Comparison of ENCODE assay signal across 23 cellular contexts in the genomic region with DNA sequence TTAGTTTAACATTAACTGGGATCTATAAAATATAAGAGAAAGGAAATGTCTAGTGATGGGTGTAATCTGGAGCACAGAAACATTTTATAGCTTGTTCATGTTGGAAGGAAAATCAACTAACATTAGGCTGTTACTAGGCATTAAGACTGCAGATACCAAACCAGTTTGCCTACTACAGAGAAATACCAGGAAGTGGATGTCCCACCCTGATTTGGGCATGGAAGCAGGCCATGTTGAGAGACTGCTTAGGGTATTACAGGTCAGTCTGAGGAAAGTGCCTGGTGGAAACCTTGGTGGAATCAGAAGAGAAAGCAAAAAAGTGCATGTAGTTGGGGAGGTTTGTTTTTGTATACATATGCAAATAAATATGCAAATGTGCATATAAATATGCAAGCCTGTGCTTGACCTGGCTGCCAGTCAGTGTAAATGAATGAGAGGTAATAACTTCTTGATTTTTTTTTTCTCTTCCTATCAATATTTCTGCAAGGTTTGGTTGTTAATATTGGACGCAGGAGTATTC. TPM values are rescaled to one million over a fixed set of nuclear protein-coding genes. Genes with fewer than 3 reads are reported as not detected.
DNase-seq lines count a peak whose midpoint lies in the region; ATAC-seq, FAIRE-seq and TF ChIP-seq lines count a peak whose summit lies in the region.
"Had no signal": no experiment of that assay in that cellular context is flagged by ENCODE, and none has a peak within 500 bp of the region (broad histone marks: within the 10 kb centered on the region; RNA-seq: fewer than 3 reads in every experiment).

No MANE protein-coding gene starts in this region.

- H3K4me1 Mint-ChIP-seq in GM23338 (peaks cover 8% of the 10 kb centered on the region), immature natural killer cell (no peaks in the 10 kb centered on the region)
- H3K4me1 Mint-ChIP-seq: activated naive CD4-positive, alpha-beta T cell treated with anti-CD3 and anti-CD28 coated beads, Interleukin-2, amount 10 ng/mL, durations not matched to agents 7 days and 5 days; naive thymus-derived CD8-positive, alpha-beta T cell; stimulated activated effector memory CD8-positive, alpha-beta T cell treated with anti-CD3 and anti-CD28 coated beads, Interleukin-12 subunit alpha, Interleukin-12 subunit beta, amount 100 ng/mL, for 72 hours had no signal

- H3K27me3 ChIP-seq in GM23338 (ENCODE audit: insufficient read depth) (no peaks in the 10 kb centered on the region), pancreas (peaks cover 0 to 4% (median 0%) of the 10 kb centered on the region in 4 donors)
- H3K27me3 ChIP-seq: BLaER1, suprapubic skin had no signal

- H3K9me3 ChIP-seq in pancreas, result no peaks in the 10 kb centered on the region
- H3K9me3 ChIP-seq: BLaER1, Caco-2, suprapubic skin had no signal

- H3K4me3 Mint-ChIP-seq in GM23338, result no peak overlapping the region
- H3K4me3 Mint-ChIP-seq in immature natural killer cell, result no peak overlapping the region
- H3K4me3 Mint-ChIP-seq: activated naive CD4-positive, alpha-beta T cell treated with anti-CD3 and anti-CD28 coated beads, Interleukin-2, amount 10 ng/mL, durations not matched to agents 7 days and 5 days; endodermal cell; HFFc6; naive thymus-derived CD8-positive, alpha-beta T cell; stimulated activated effector memory CD8-positive, alpha-beta T cell treated with anti-CD3 and anti-CD28 coated beads, Interleukin-12 subunit alpha, Interleukin-12 subunit beta, amount 100 ng/mL, for 72 hours had no signal

- DNase-seq in GM23338 (ENCODE audit: low spot score), result peak; percentile 11
- peak; percentile 59 to 60 for DNase-seq in NCI-H526 (lab: John Stamatoyannopoulos, UW)
- peak; percentile 43 for DNase-seq in epithelial cell of prostate (ENCODE audit: low read depth, low spot score)
- peak in 2 of 6 donors; percentile 11 to 18 for DNase-seq in pancreas
- no peak for DNase-seq in NK-92 treated with Interleukin-12 subunit alpha and Interleukin-12 subunit beta, amount 100 ng/mL, for 24 hours (lab: John Stamatoyannopoulos, UW)
- no peak for DNase-seq in immature natural killer cell
- DNase-seq: ACHN; activated naive CD4-positive, alpha-beta T cell treated with anti-CD3 and anti-CD28 coated beads, Interleukin-2, amount 10 ng/mL, durations not matched to agents 7 days and 5 days; amygdala; Caco-2; cortex of kidney; EL; endodermal cell; HFFc6; mesenchymal stem cell; naive thymus-derived CD8-positive, alpha-beta T cell; NCI-H69 had no signal

- no peaks in the 10 kb centered on the region for H3K9me3 Mint-ChIP-seq in GM23338
- H3K9me3 Mint-ChIP-seq in immature natural killer cell, result no peaks in the 10 kb centered on the region
- H3K9me3 Mint-ChIP-seq: activated naive CD4-positive, alpha-beta T cell treated with anti-CD3 and anti-CD28 coated beads, Interleukin-2, amount 10 ng/mL, durations not matched to agents 7 days and 5 days; endodermal cell; HFFc6; naive thymus-derived CD8-positive, alpha-beta T cell; stimulated activated effector memory CD8-positive, alpha-beta T cell treated with anti-CD3 and anti-CD28 coated beads, Interleukin-12 subunit alpha, Interleukin-12 subunit beta, amount 100 ng/mL, for 72 hours had no signal

- H3K36me3 Mint-ChIP-seq in GM23338 (ENCODE audit: low read depth), result no peaks in the 10 kb centered on the region
- no peaks in the 10 kb centered on the region for H3K36me3 Mint-ChIP-seq in immature natural killer cell
- H3K36me3 Mint-ChIP-seq: activated naive CD4-positive, alpha-beta T cell treated with anti-CD3 and anti-CD28 coated beads, Interleukin-2, amount 10 ng/mL, durations not matched to agents 7 days and 5 days; naive thymus-derived CD8-positive, alpha-beta T cell; stimulated activated effector memory CD8-positive, alpha-beta T cell treated with anti-CD3 and anti-CD28 coated beads, Interleukin-12 subunit alpha, Interleukin-12 subunit beta, amount 100 ng/mL, for 72 hours had no signal

- H2AFZ ChIP-seq in GM23338, result no peak overlapping the region

- TF ChIP-seq CTCF in GM23338 (conservative IDR thresholded peaks at IDR 0.05; ENCODE audit: low read depth in 2 of 2) (no peak), pancreas (IDR thresholded peaks at IDR 0.05) (no peak)

- intact Hi-C loops in pancreas (cut with DNase I), result loop anchor here in 1 of 3 donors (10.0 kb wide), 1 partner anchor 279 kb away; no protein-coding TSS in a partner anchor

- no peaks in the 10 kb centered on the region for H3K36me3 ChIP-seq in GM23338 (ENCODE audit: insufficient read depth)
- no peaks in the 10 kb centered on the region for H3K36me3 ChIP-seq in pancreas
- H3K36me3 ChIP-seq: BLaER1, suprapubic skin had no signal

- peak; percentile 40; the same call in 1 of the 3 replicates for ATAC-seq in GM23338
- ATAC-seq in pancreas, result peak; percentile 64 to 89 (median 81)
- no peak for ATAC-seq in HG02588 (IDR thresholded peaks at IDR 0.05; ENCODE audit: unreplicated experiment)
- ATAC-seq in HG03025 (IDR thresholded peaks at IDR 0.05; ENCODE audit: low FRiP score, unreplicated experiment), result no peak
- ATAC-seq: naive thymus-derived CD8-positive, alpha-beta T cell; stimulated activated effector memory CD8-positive, alpha-beta T cell treated with anti-CD3 and anti-CD28 coated beads, Interleukin-12 subunit alpha, Interleukin-12 subunit beta, amount 100 ng/mL, for 72 hours had no signal

- H3K4me2 ChIP-seq in GM23338, result no peak overlapping the region
- H3K4me2 ChIP-seq: BLaER1, KMS-11 had no signal

- H3K27me3 Mint-ChIP-seq in GM23338 (ENCODE audit: insufficient read depth, low read depth, poor library complexity) (no peaks in the 10 kb centered on the region), immature natural killer cell (ENCODE audit: low read depth in 3 of 3) (peaks cover 2 to 13% (median 8%) of the 10 kb centered on the region in 3 donors)

- H3K4me1 ChIP-seq in GM23338 (ENCODE audit: insufficient read depth) (no peaks in the 10 kb centered on the region), pancreas (no peaks in the 10 kb centered on the region)
- H3K4me1 ChIP-seq: BLaER1, Caco-2, suprapubic skin had no signal

- H4K20me1 ChIP-seq in GM23338 (replicated peaks; ENCODE audit: insufficient read depth), result no peaks in the 10 kb centered on the region
- H4K20me1 ChIP-seq: BLaER1 had no signal

- no peaks in the 10 kb centered on the region for H3K9me2 ChIP-seq in GM23338 (ENCODE audit: insufficient read depth)

- no peak overlapping the region for H3K4me3 ChIP-seq in GM23338
- H3K4me3 ChIP-seq in pancreas, result no peak overlapping the region
- H3K4me3 ChIP-seq: BLaER1, suprapubic skin had no signal

- peak; percentile 49 for FAIRE-seq in pancreas (lab: Jason Lieb, UNC)

- H3K27ac ChIP-seq in GM23338 (ENCODE audit: low read depth), result no peak overlapping the region
- no peak overlapping the region for H3K27ac ChIP-seq in epithelial cell of prostate
- H3K27ac ChIP-seq in pancreas, result peak overlapping the region in 1 of 4 donors; percentile 3
- H3K27ac ChIP-seq: BLaER1, KMS-11, suprapubic skin had no signal

- WGBS in pancreas, 2 donors, result 80 to 88% methylated on average over 1 of the region's 1 CpG

- no peaks in the 10 kb centered on the region for H3K79me2 ChIP-seq in GM23338 (replicated peaks; ENCODE audit: insufficient read depth)

- no peak overlapping the region for H3K27ac Mint-ChIP-seq in GM23338
- H3K27ac Mint-ChIP-seq in immature natural killer cell, result no peak overlapping the region
- H3K27ac Mint-ChIP-seq: activated naive CD4-positive, alpha-beta T cell treated with anti-CD3 and anti-CD28 coated beads, Interleukin-2, amount 10 ng/mL, durations not matched to agents 7 days and 5 days; endodermal cell; HFFc6; naive thymus-derived CD8-positive, alpha-beta T cell; stimulated activated effector memory CD8-positive, alpha-beta T cell treated with anti-CD3 and anti-CD28 coated beads, Interleukin-12 subunit alpha, Interleukin-12 subunit beta, amount 100 ng/mL, for 72 hours had no signal

- no peaks in the 10 kb centered on the region for H3F3A ChIP-seq in GM23338 (replicated peaks; ENCODE audit: low read depth)

TF ChIP-seq in GM23338, 12 proteins besides CTCF, POLR2A, EP300 and RAD21 (continues in another document):
- TF ChIP-seq EZH2phosphoT487 (IDR thresholded peaks at IDR 0.05; ENCODE audit: unreplicated experiment), result no peak
- no peak for TF ChIP-seq NANOG (IDR thresholded peaks at IDR 0.05; ENCODE audit: borderline replicate concordance)
- TF ChIP-seq, protein P1, sequence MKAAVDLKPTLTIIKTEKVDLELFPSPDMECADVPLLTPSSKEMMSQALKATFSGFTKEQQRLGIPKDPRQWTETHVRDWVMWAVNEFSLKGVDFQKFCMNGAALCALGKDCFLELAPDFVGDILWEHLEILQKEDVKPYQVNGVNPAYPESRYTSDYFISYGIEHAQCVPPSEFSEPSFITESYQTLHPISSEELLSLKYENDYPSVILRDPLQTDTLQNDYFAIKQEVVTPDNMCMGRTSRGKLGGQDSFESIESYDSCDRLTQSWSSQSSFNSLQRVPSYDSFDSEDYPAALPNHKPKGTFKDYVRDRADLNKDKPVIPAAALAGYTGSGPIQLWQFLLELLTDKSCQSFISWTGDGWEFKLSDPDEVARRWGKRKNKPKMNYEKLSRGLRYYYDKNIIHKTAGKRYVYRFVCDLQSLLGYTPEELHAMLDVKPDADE (IDR thresholded peaks at IDR 0.05), result no peak
- TF ChIP-seq ZNF331 (CRISPR knock-in tag; IDR thresholded peaks at IDR 0.05; ENCODE audit: low read depth), result no peak
- no peak for TF ChIP-seq POLR2AphosphoS5 (IDR thresholded peaks at IDR 0.05; ENCODE audit: low read depth)

RNA-seq across cellular contexts. Expression of a gene that starts 9.6 kb away (rescaled TPM):
- total RNA-seq in GM23338 (2014; rRNA removed; shearing (Covaris generic)), result 12.2 and 18.1 TPM in 2 replicates
- polyA plus RNA-seq in GM23338 (2016; fragmentation: Nextera tagmentation; extraction: Ambion mirVana) (38.7 and 48.2 TPM in 2 replicates), pancreas (1 to 10 TPM; 5.1 to 5.5 TPM), immature natural killer cell (1 to 10 TPM; 3.2 to 4.6 (median 3.7) TPM)
- 1 to 10 TPM; 3.3 to 7.9 (median 4.9) TPM for total RNA-seq in pancreas

RNA-seq across cellular contexts. Expression of a gene that starts 43.4 kb away (rescaled TPM):
- total RNA-seq in GM23338 (2014; rRNA removed; shearing (Covaris generic)), result 12.9 and 13.0 TPM in 2 replicates
- 6.4 and 8.6 TPM in 2 replicates for polyA plus RNA-seq in GM23338 (2016; fragmentation: Nextera tagmentation; extraction: Ambion mirVana)
- total RNA-seq in pancreas, result 10 to 100 TPM; 13.7 to 24.5 (median 18.7) TPM
- 1 to 10 TPM; 1.7 to 2.4 TPM for polyA plus RNA-seq in pancreas
- 10 to 100 TPM; 11.2 to 18.0 (median 16.6) TPM for polyA plus RNA-seq in immature natural killer cell

Comparison
In these comparisons a context has a peak if more than half of its experiments do, and no peak if none do; other contexts are left out.
1. ATAC-seq: peak in GM23338 (single experiment) and pancreas (4 of 4); none in HG02588 (single experiment) and HG03025 (single experiment).
2. DNase-seq: peak in GM23338 (single experiment), NCI-H526 (2 of 2) and epithelial cell of prostate (single experiment); none in NK-92 treated with Interleukin-12 subunit alpha and Interleukin-12 subunit beta, amount 100 ng/mL, for 24 hours (single experiment) and immature natural killer cell (0 of 3).